In genomic region chrX:40157228-40158035, GRCh38 we compare ENCODE assay signal across 9 cellular contexts. TPM values are rescaled to one million over a fixed set of nuclear protein-coding genes. Genes with fewer than 3 reads are reported as not detected.
DNase-seq lines count a peak whose midpoint lies in the region; ATAC-seq and TF ChIP-seq lines count a peak whose summit lies in the region.
"Had no signal": no experiment of that assay in that cellular context is flagged by ENCODE, and none has a peak within 500 bp of the region (broad histone marks: within the 10 kb centered on the region; RNA-seq: fewer than 3 reads in every experiment).

No MANE protein-coding gene starts in this region.

- no peaks in the 10 kb centered on the region for H3K9me3 Mint-ChIP-seq in T-cell

- CTCF ChIA-PET in T-cell (lab: Charles Lee): interaction anchor here in 1 of 2 donors (0.6 kb wide), 1 partner anchor 253 kb away, joined by 3 read pairs; no protein-coding TSS in a partner anchor

- H3K36me3 ChIP-seq in GM23248 (ENCODE audit: low read depth) (no peaks in the 10 kb centered on the region), hepatocyte (replicated peaks; ENCODE audit: insufficient read depth, low read depth) (no peaks in the 10 kb centered on the region)

- peak overlapping the region; percentile 87 for H2AFZ ChIP-seq in GM23248
- peak overlapping the region; percentile 94 for H2AFZ ChIP-seq in hepatocyte

- peaks cover 0 to 9% of the 10 kb centered on the region in 2 donors for H3K27me3 Mint-ChIP-seq in T-cell

- no peaks in the 10 kb centered on the region for H3K9me2 ChIP-seq in GM23248 (ENCODE audit: insufficient read depth)
- H3K9me2 ChIP-seq in hepatocyte (replicated peaks; ENCODE audit: insufficient read depth): no peaks in the 10 kb centered on the region

- no peak overlapping the region for H3K27ac ChIP-seq in GM23248
- H3K27ac ChIP-seq in hepatocyte: no peak overlapping the region

- H3K4me2 ChIP-seq in GM23248 (ENCODE audit: unreplicated experiment) (no peak overlapping the region), hepatocyte (peak overlapping the region; percentile 97)

- in situ Hi-C loops in GM23248 (cut with MboI): no loop called here

- H3K79me2 ChIP-seq in GM23248 (ENCODE audit: insufficient read depth): no peaks in the 10 kb centered on the region
- no peaks in the 10 kb centered on the region for H3K79me2 ChIP-seq in hepatocyte

- peak overlapping the region; percentile 45 to 65 (median 54) for H3K4me3 Mint-ChIP-seq in T-cell

- H3K36me3 Mint-ChIP-seq in T-cell: no peaks in the 10 kb centered on the region

- peak overlapping the region; percentile 73 for H3K4me3 ChIP-seq in GM23248
- peak overlapping the region; percentile 82 for H3K4me3 ChIP-seq in hepatocyte
- H3K4me3 ChIP-seq in skeletal muscle cell (ENCODE audit: low read depth, low read length): peak overlapping the region; percentile 47

- ATAC-seq in T-cell (replicated peaks in 1 of 4): no peak
- ATAC-seq in GM19328 (IDR thresholded peaks at IDR 0.05; ENCODE audit: unreplicated experiment): no peak
- no peak for ATAC-seq in GM21381 (IDR thresholded peaks at IDR 0.05; ENCODE audit: unreplicated experiment)

- no peaks in the 10 kb centered on the region; the same call in 1 of the 2 replicates for H3K4me1 ChIP-seq in GM23248 (ENCODE audit: insufficient read depth)
- peaks cover 44% of the 10 kb centered on the region for H3K4me1 ChIP-seq in hepatocyte (ENCODE audit: insufficient read depth)

- H3F3A ChIP-seq in GM23248 (ENCODE audit: insufficient read depth): no peaks in the 10 kb centered on the region

- DNase-seq in GM23248: no peak
- no peak for DNase-seq in T-cell
- no peak for DNase-seq in hepatocyte (ENCODE audit: low spot score)
- DNase-seq in skeletal muscle cell (ENCODE audit: low read depth): no peak
- no peak for DNase-seq in amniotic stem cell (lab: John Stamatoyannopoulos, UW)
- no peak for DNase-seq in NCI-H2196 treated with DMSO at 0.1 percent for 48 hours (lab: John Stamatoyannopoulos, UW; ENCODE audit: unreplicated experiment)
- DNase-seq: SIG-M5 had no signal

- POLR2A ChIA-PET in T-cell (lab: Charles Lee): no interaction called here

- H3K27ac Mint-ChIP-seq in T-cell: peak overlapping the region in 1 of 2 donors; percentile 3

- TF ChIP-seq CTCF in hepatocyte (IDR thresholded peaks at IDR 0.05; ENCODE audit: poor library complexity): no peak

- no peaks in the 10 kb centered on the region for H3K27me3 ChIP-seq in GM23248 (replicated peaks; ENCODE audit: insufficient read depth)
- H3K27me3 ChIP-seq in hepatocyte: peaks cover 44% of the 10 kb centered on the region

- peak overlapping the region; percentile 80; the same call in 1 of the 2 replicates for H3K9ac ChIP-seq in GM23248

- H3K4me1 Mint-ChIP-seq in T-cell: peaks cover 13 to 19% (median 19%) of the 10 kb centered on the region in 3 donors

- H3K9me3 ChIP-seq in GM23248 (ENCODE audit: low read depth): no peaks in the 10 kb centered on the region
- H3K9me3 ChIP-seq in hepatocyte (ENCODE audit: low read depth): no peaks in the 10 kb centered on the region

- H4K20me1 ChIP-seq in GM23248 (ENCODE audit: insufficient read depth): no peaks in the 10 kb centered on the region
- no peaks in the 10 kb centered on the region for H4K20me1 ChIP-seq in hepatocyte (ENCODE audit: insufficient read depth, poor library complexity, severe bottlenecking)

- 90 to 92% methylated on average over 10 to 15 of the region's 15 CpGs for WGBS in GM23248 (ENCODE audit: low coverage in 1 of 2, low lambda C conversion rate in 2 of 2, missing lambda C conversion rate in 2 of 2), 2 experiments
- WGBS in hepatocyte (ENCODE audit: low lambda C conversion rate, missing lambda C conversion rate): 50% methylated on average over 15 of the region's 15 CpGs

RNA-seq across cellular contexts. Expression of gene BCOR, which starts 59.7 kb away (rescaled TPM):
- 17.6 and 19.7 TPM in 2 replicates for total RNA-seq in GM23248 (2014; rRNA removed; shearing (Covaris generic))
- polyA plus RNA-seq in GM23248 (2016; fragmentation: Nextera tagmentation; extraction: Ambion mirVana) (9.1 and 10.2 TPM in 2 replicates), hepatocyte (13.6 and 15.3 TPM in 2 replicates)
- total RNA-seq in T-cell (10 to 100 TPM; 24.4 to 49.2 (median 42.2) TPM), hepatocyte (22.7 and 22.9 TPM in 2 replicates)
